ENCODE assay signal across 37 cellular contexts in the genomic region with DNA sequence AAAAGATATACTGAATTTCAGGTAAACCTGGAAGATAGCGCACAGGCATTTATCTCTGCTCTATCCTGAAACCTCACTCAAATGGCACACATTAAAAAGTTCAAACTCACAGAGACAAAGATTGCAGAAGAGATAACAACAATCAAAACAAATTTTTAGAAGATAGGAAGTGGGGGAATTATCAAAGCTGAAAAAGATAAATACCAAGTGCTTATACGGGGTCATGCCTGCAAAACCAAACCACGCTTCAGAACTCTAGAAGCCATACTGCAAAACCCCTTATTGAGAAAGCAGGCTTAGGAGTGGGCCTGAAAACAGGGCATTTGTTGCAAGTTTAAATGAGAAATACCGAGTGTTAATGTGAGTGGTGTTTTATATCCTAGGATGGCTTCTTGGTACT.
"Had no signal": no experiment of that assay in that cellular context is flagged by ENCODE, and none has a peak within 500 bp of the region (broad histone marks: within the 10 kb centered on the region; RNA-seq: fewer than 3 reads in every experiment).

No MANE protein-coding gene starts in this region.

- H3K4me1 ChIP-seq: adrenal gland, ascending aorta, body of pancreas, breast epithelium had no signal

- H3K36me3 ChIP-seq: adrenal gland, ascending aorta, brain microvascular endothelial cell, breast epithelium, cardiac muscle cell had no signal

- ATAC-seq: activated naive CD4-positive, alpha-beta T cell treated with anti-CD3 and anti-CD28 coated beads, Interleukin-2, amount 50 U/mL, for 72 hours; activated naive CD8-positive, alpha-beta T cell treated with anti-CD3 and anti-CD28 coated beads, Interleukin-2, amount 50 U/mL, for 24 hours; activated T-cell treated with anti-CD3 and anti-CD28 coated beads, Interleukin-2, amount 50 U/mL, for 4 hours; activated T-cell treated with anti-CD3 and anti-CD28 coated beads, Interleukin-2, amount 50 U/mL, for 72 hours; activated T-helper 17 cell treated with anti-CD3 and anti-CD28 coated beads, Interleukin-2, amount 50 U/mL, for 72 hours; body of pancreas had no signal

- H3K9me3 Mint-ChIP-seq: activated naive CD4-positive, alpha-beta T cell treated with anti-CD3 and anti-CD28 coated beads for 36 hours; activated naive CD4-positive, alpha-beta T cell treated with anti-CD3 and anti-CD28 coated beads, Interleukin-2, amount 10 ng/mL, durations not matched to agents 7 days and 5 days; activated naive CD4-positive, alpha-beta T cell treated with anti-CD3 and anti-CD28 coated beads, Interleukin-2, amount 50 U/mL, for 24 hours; activated naive CD4-positive, alpha-beta T cell treated with anti-CD3 and anti-CD28 coated beads, Interleukin-2, amount 50 U/mL, for 72 hours; activated naive CD8-positive, alpha-beta T cell treated with anti-CD3 and anti-CD28 coated beads for 36 hours; activated naive CD8-positive, alpha-beta T cell treated with anti-CD3 and anti-CD28 coated beads, Interleukin-2, amount 10 ng/mL, durations not matched to agents 7 days and 5 days; activated T-cell treated with anti-CD3 and anti-CD28 coated beads, Interleukin-2, amount 50 U/mL, for 24 hours; activated T-cell treated with anti-CD3 and anti-CD28 coated beads, Interleukin-2, amount 50 U/mL, for 4 hours; activated T-cell treated with anti-CD3 and anti-CD28 coated beads, Interleukin-2, amount 50 U/mL, for 72 hours; activated T-helper 1 cell treated with anti-CD3 and anti-CD28 coated beads, Interleukin-12 subunit alpha, Interleukin-12 subunit beta, Interleukin-2, Interleukin-4 antibody, amounts not matched to agents 30 ng/mL and 10 ng/mL and 1 ng/mL, durations not matched to agents 14 hours and 24 hours and 36 hours; activated T-helper 17 cell treated with anti-CD3 and anti-CD28 coated beads, Interleukin-2, amount 50 U/mL, for 72 hours; activated T-helper 2 cell treated with anti-CD3 and anti-CD28 coated beads, Interferon-gamma antibody, Interleukin-2, Interleukin-4, amounts not matched to agents 10 μg/mL and 5 μg/mL and 100 μg/mL, durations not matched to agents 14 hours and 24 hours and 36 hours; brain; central memory CD8-positive, alpha-beta T cell had no signal

- H3K4me3 Mint-ChIP-seq: activated naive CD4-positive, alpha-beta T cell treated with anti-CD3 and anti-CD28 coated beads for 36 hours; activated naive CD4-positive, alpha-beta T cell treated with anti-CD3 and anti-CD28 coated beads, Interleukin-2, amount 10 ng/mL, durations not matched to agents 7 days and 5 days; activated naive CD4-positive, alpha-beta T cell treated with anti-CD3 and anti-CD28 coated beads, Interleukin-2, amount 50 U/mL, for 24 hours; activated naive CD8-positive, alpha-beta T cell; activated naive CD8-positive, alpha-beta T cell treated with anti-CD3 and anti-CD28 coated beads for 36 hours; activated naive CD8-positive, alpha-beta T cell treated with anti-CD3 and anti-CD28 coated beads, Interleukin-2, amount 10 ng/mL, durations not matched to agents 7 days and 5 days; activated naive CD8-positive, alpha-beta T cell treated with anti-CD3 and anti-CD28 coated beads, Interleukin-2, amount 50 U/mL, for 24 hours; activated T-cell treated with anti-CD3 and anti-CD28 coated beads, Interleukin-2, amount 50 U/mL, for 24 hours; activated T-cell treated with anti-CD3 and anti-CD28 coated beads, Interleukin-2, amount 50 U/mL, for 4 hours; activated T-cell treated with anti-CD3 and anti-CD28 coated beads, Interleukin-2, amount 50 U/mL, for 72 hours; activated T-helper 1 cell treated with anti-CD3 and anti-CD28 coated beads, Interleukin-12 subunit alpha, Interleukin-12 subunit beta, Interleukin-2, Interleukin-4 antibody, amounts not matched to agents 30 ng/mL and 10 ng/mL and 1 ng/mL, durations not matched to agents 14 hours and 24 hours and 36 hours; activated T-helper 17 cell treated with anti-CD3 and anti-CD28 coated beads, Interleukin-2, amount 50 U/mL, for 72 hours; brain; central memory CD8-positive, alpha-beta T cell had no signal

- H3K4me3 ChIP-seq: adrenal gland, ascending aorta, body of pancreas, breast epithelium, cardiac muscle cell had no signal

- DNase-seq: activated effector memory CD4-positive, alpha-beta T cell treated with anti-CD3 and anti-CD28 coated beads, Interleukin-2, amount 50 U/mL, for 16 hours; activated effector memory CD4-positive, alpha-beta T cell treated with Interleukin-2 at 50 U/mL for 16 hours; activated gamma-delta T cell; activated gamma-delta T cell treated with Interleukin-2 at 50 U/mL for 16 hours; activated naive CD4-positive, alpha-beta T cell; activated naive CD4-positive, alpha-beta T cell treated with anti-CD3 and anti-CD28 coated beads for 36 hours; activated naive CD4-positive, alpha-beta T cell treated with anti-CD3 and anti-CD28 coated beads, Interleukin-2, amount 10 ng/mL, durations not matched to agents 7 days and 5 days; activated naive CD4-positive, alpha-beta T cell treated with anti-CD3 and anti-CD28 coated beads, Interleukin-2, amount 50 U/mL, for 16 hours; activated naive CD4-positive, alpha-beta T cell treated with Interleukin-2 at 50 U/mL for 16 hours; activated naive CD8-positive, alpha-beta T cell treated with anti-CD3 and anti-CD28 coated beads for 36 hours; activated naive CD8-positive, alpha-beta T cell treated with anti-CD3 and anti-CD28 coated beads, Interleukin-2, amount 10 ng/mL, durations not matched to agents 7 days and 5 days; activated naive CD8-positive, alpha-beta T cell treated with anti-CD3 and anti-CD28 coated beads, Interleukin-2, amount 50 U/mL, for 24 hours; activated T-cell treated with anti-CD3 and anti-CD28 coated beads, Interleukin-2, amount 50 U/mL, for 24 hours; activated T-cell treated with anti-CD3 and anti-CD28 coated beads, Interleukin-2, amount 50 U/mL, for 4 hours; activated T-cell treated with anti-CD3 and anti-CD28 coated beads, Interleukin-2, amount 50 U/mL, for 48 hours; activated T-cell treated with anti-CD3 and anti-CD28 coated beads, Interleukin-2, amount 50 U/mL, for 72 hours; adrenal gland; amniotic stem cell; amygdala; anterior cingulate cortex; aorta; body of pancreas; brain microvascular endothelial cell; caudate nucleus; central memory CD4-positive, alpha-beta T cell; cerebellar nuclear complex had no signal

- H3K9me3 ChIP-seq: adrenal gland, ascending aorta, body of pancreas, breast epithelium had no signal

- H3K36me3 Mint-ChIP-seq: activated naive CD4-positive, alpha-beta T cell treated with anti-CD3 and anti-CD28 coated beads, Interleukin-2, amount 10 ng/mL, durations not matched to agents 7 days and 5 days; activated naive CD4-positive, alpha-beta T cell treated with anti-CD3 and anti-CD28 coated beads, Interleukin-2, amount 50 U/mL, for 24 hours; activated naive CD4-positive, alpha-beta T cell treated with anti-CD3 and anti-CD28 coated beads, Interleukin-2, amount 50 U/mL, for 72 hours; activated naive CD8-positive, alpha-beta T cell; activated naive CD8-positive, alpha-beta T cell treated with anti-CD3 and anti-CD28 coated beads for 36 hours; activated naive CD8-positive, alpha-beta T cell treated with anti-CD3 and anti-CD28 coated beads, Interleukin-2, amount 10 ng/mL, durations not matched to agents 7 days and 5 days; brain had no signal

- H3K4me1 Mint-ChIP-seq: activated naive CD4-positive, alpha-beta T cell treated with anti-CD3 and anti-CD28 coated beads, Interleukin-2, amount 10 ng/mL, durations not matched to agents 7 days and 5 days; activated naive CD4-positive, alpha-beta T cell treated with anti-CD3 and anti-CD28 coated beads, Interleukin-2, amount 50 U/mL, for 24 hours; activated naive CD8-positive, alpha-beta T cell treated with anti-CD3 and anti-CD28 coated beads for 36 hours; activated naive CD8-positive, alpha-beta T cell treated with anti-CD3 and anti-CD28 coated beads, Interleukin-2, amount 10 ng/mL, durations not matched to agents 7 days and 5 days; activated naive CD8-positive, alpha-beta T cell treated with anti-CD3 and anti-CD28 coated beads, Interleukin-2, amount 50 U/mL, for 24 hours; activated T-helper 17 cell treated with anti-CD3 and anti-CD28 coated beads, Interleukin-2, amount 50 U/mL, for 72 hours; brain; central memory CD8-positive, alpha-beta T cell had no signal

- H3K27ac Mint-ChIP-seq: activated naive CD4-positive, alpha-beta T cell treated with anti-CD3 and anti-CD28 coated beads for 36 hours; activated naive CD4-positive, alpha-beta T cell treated with anti-CD3 and anti-CD28 coated beads, Interleukin-2, amount 10 ng/mL, durations not matched to agents 7 days and 5 days; activated naive CD4-positive, alpha-beta T cell treated with anti-CD3 and anti-CD28 coated beads, Interleukin-2, amount 50 U/mL, for 24 hours; activated naive CD4-positive, alpha-beta T cell treated with anti-CD3 and anti-CD28 coated beads, Interleukin-2, amount 50 U/mL, for 72 hours; activated naive CD8-positive, alpha-beta T cell; activated naive CD8-positive, alpha-beta T cell treated with anti-CD3 and anti-CD28 coated beads for 36 hours; activated naive CD8-positive, alpha-beta T cell treated with anti-CD3 and anti-CD28 coated beads, Interleukin-2, amount 10 ng/mL, durations not matched to agents 7 days and 5 days; activated naive CD8-positive, alpha-beta T cell treated with anti-CD3 and anti-CD28 coated beads, Interleukin-2, amount 50 U/mL, for 24 hours; activated T-cell treated with anti-CD3 and anti-CD28 coated beads, Interleukin-2, amount 50 U/mL, for 24 hours; activated T-cell treated with anti-CD3 and anti-CD28 coated beads, Interleukin-2, amount 50 U/mL, for 72 hours; activated T-helper 1 cell treated with anti-CD3 and anti-CD28 coated beads, Interleukin-12 subunit alpha, Interleukin-12 subunit beta, Interleukin-2, Interleukin-4 antibody, amounts not matched to agents 30 ng/mL and 10 ng/mL and 1 ng/mL, durations not matched to agents 14 hours and 24 hours and 36 hours; activated T-helper 17 cell treated with anti-CD3 and anti-CD28 coated beads, Interleukin-2, amount 50 U/mL, for 72 hours; activated T-helper 2 cell treated with anti-CD3 and anti-CD28 coated beads, Interferon-gamma antibody, Interleukin-2, Interleukin-4, amounts not matched to agents 10 μg/mL and 5 μg/mL and 100 μg/mL, durations not matched to agents 14 hours and 24 hours and 36 hours; brain had no signal

- H3K27me3 ChIP-seq: adrenal gland, ascending aorta, body of pancreas, brain microvascular endothelial cell, breast epithelium, cardiac muscle cell had no signal

- H3K27ac ChIP-seq: adrenal gland, ascending aorta, body of pancreas, brain microvascular endothelial cell, breast epithelium, cardiac muscle cell had no signal
